7 cellular contexts compared by ENCODE assay signal in the genomic region with DNA sequence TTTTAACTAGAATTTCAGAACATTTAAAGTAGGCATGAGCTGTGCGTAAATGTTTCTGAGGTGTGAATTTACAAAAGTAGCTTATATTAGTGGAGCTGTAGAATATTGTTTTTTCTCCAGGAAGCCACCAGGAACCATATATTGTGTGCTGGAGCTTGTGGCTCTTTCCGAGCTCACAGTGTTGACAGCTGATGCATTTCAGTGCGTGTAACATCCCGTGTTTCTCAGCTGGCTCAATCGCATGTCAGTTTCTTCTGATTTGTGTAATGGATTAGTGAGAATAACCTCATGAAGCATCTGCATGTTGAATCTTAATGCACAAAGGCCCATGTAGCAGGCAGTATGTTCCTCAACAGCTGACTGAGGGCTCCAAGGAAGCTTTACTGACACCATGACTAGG.
"Had no signal": no experiment of that assay in that cellular context is flagged by ENCODE, and none has a peak within 500 bp of the region (broad histone marks: within the 10 kb centered on the region; RNA-seq: fewer than 3 reads in every experiment).

No MANE protein-coding gene starts in this region.

- H3K4me3 ChIP-seq: K562 had no signal

- H3K27me3 Mint-ChIP-seq: IgD-negative memory B cell had no signal

- ATAC-seq: HepG2, K562 had no signal

- H3K4me3 Mint-ChIP-seq: IgD-negative memory B cell had no signal

- DNase-seq: IMR-90, KBM-7, KG1 had no signal

- H3K9me3 Mint-ChIP-seq: IgD-negative memory B cell had no signal

- H3K27ac ChIP-seq: HL-60 had no signal

- H3K27ac Mint-ChIP-seq: IgD-negative memory B cell had no signal
